ENCODE assay signal across 9 cellular contexts in genomic region chr2:174334781-174335604, GRCh38. TPM values are rescaled to one million over a fixed set of nuclear protein-coding genes. Genes with fewer than 3 reads are reported as not detected.
DNase-seq lines count a peak whose midpoint lies in the region; ATAC-seq and TF ChIP-seq lines count a peak whose summit lies in the region.
"Had no signal": no experiment of that assay in that cellular context is flagged by ENCODE, and none has a peak within 500 bp of the region (broad histone marks: within the 10 kb centered on the region; RNA-seq: fewer than 3 reads in every experiment).

Gene SP9 (plus strand): TSS chr2:174334954. CDS start chr2:174335093, 139 bp downstream.

- no peak for TF ChIP-seq CTCF in colonic mucosa (IDR thresholded peaks at IDR 0.05)

- no peak within 1 kb of the TSS for H3K9ac ChIP-seq in colonic mucosa (ENCODE audit: low read depth in 2 of 2, low read length in 2 of 2)

- H3K4me1 ChIP-seq in colonic mucosa: peaks cover 31% of the 10 kb centered on the region

- H3K4me3 Mint-ChIP-seq in activated CD4-positive, alpha-beta memory T cell treated with anti-CD3 and anti-CD28 coated beads for 36 hours: peak within 1 kb of the TSS; percentile 46

- H3K9me3 Mint-ChIP-seq in activated CD4-positive, alpha-beta memory T cell treated with anti-CD3 and anti-CD28 coated beads for 36 hours: no peaks in the 10 kb centered on the region

- intact Hi-C loops in activated CD4-positive, alpha-beta memory T cell treated with anti-CD3 and anti-CD28 coated beads for 36 hours (cut with micrococcal nuclease): loop anchor here (2.0 to 10.0 kb wide), 2 partner anchors 370 to 1800 kb away; partner anchors contain the start of gene SP3
- intact Hi-C loops in head of caudate nucleus (cut with DNase I): loop anchor here (5.0 kb wide), 1 partner anchor 88 kb away; the partner anchor contains the start of gene OLA1
- intact Hi-C loops in colonic mucosa (cut with DNase I): loop anchor here (10.0 kb wide), 1 partner anchor 760 kb away; no protein-coding TSS in a partner anchor

- peak within 1 kb of the TSS; percentile 3 for H3K4me3 ChIP-seq in Jurkat, Clone E6-1 (ENCODE audit: low read length)
- no peak within 1 kb of the TSS for H3K4me3 ChIP-seq in colonic mucosa

- peaks cover 74% of the 10 kb centered on the region for H3K27me3 Mint-ChIP-seq in activated CD4-positive, alpha-beta memory T cell treated with anti-CD3 and anti-CD28 coated beads for 36 hours

- POLR2A ChIA-PET in activated CD4-positive, alpha-beta memory T cell treated with anti-CD3 and anti-CD28 coated beads for 36 hours (lab: Charles Lee): interaction anchor here (1.1 kb wide), 1 partner anchor 555 kb away, joined by 3 read pairs; no protein-coding TSS in a partner anchor

- peaks cover 96% of the 10 kb centered on the region for H3K27me3 ChIP-seq in colonic mucosa

- H3K27ac Mint-ChIP-seq in activated CD4-positive, alpha-beta memory T cell treated with anti-CD3 and anti-CD28 coated beads for 36 hours: peak within 1 kb of the TSS; percentile 73

- no peaks in the 10 kb centered on the region for H3K36me3 ChIP-seq in colonic mucosa

- DNase-seq in DMS53 treated with DMSO at 0.1 percent for 48 hours (lab: John Stamatoyannopoulos, UW; ENCODE audit: unreplicated experiment) (peak; percentile 67), head of caudate nucleus (peak in 33 of 42 donors; percentile 26 to 85 (median 66)), SIG-M5 (lab: John Stamatoyannopoulos, UW) (no peak), superior temporal gyrus (ENCODE audit: extremely low spot score) (no peak), colonic mucosa (no peak)
- DNase-seq in Jurkat, Clone E6-1 (ENCODE audit: low read depth, low spot score): peak; percentile 24
- DNase-seq in activated CD4-positive, alpha-beta memory T cell treated with anti-CD3 and anti-CD28 coated beads for 36 hours: peak; percentile 42
- DNase-seq in stimulated activated naive CD8-positive, alpha-beta T cell treated with anti-CD3 and anti-CD28 coated beads, Interleukin-15, Interleukin-2, amounts not matched to agents 100 U/mL and 50 U/mL, for 24 hours: peak; percentile 35

- ATAC-seq in stimulated activated naive CD8-positive, alpha-beta T cell treated with anti-CD3 and anti-CD28 coated beads, Interleukin-15, Interleukin-2, amounts not matched to agents 100 U/mL and 50 U/mL, for 24 hours: peak; percentile 47

- no peaks in the 10 kb centered on the region for H3K36me3 Mint-ChIP-seq in activated CD4-positive, alpha-beta memory T cell treated with anti-CD3 and anti-CD28 coated beads for 36 hours

- H3K27ac ChIP-seq in colonic mucosa: no peak within 1 kb of the TSS

- H3K4me1 Mint-ChIP-seq in activated CD4-positive, alpha-beta memory T cell treated with anti-CD3 and anti-CD28 coated beads for 36 hours (ENCODE audit: low read depth): peaks cover 42% of the 10 kb centered on the region

- CTCF ChIA-PET in activated CD4-positive, alpha-beta memory T cell treated with anti-CD3 and anti-CD28 coated beads for 36 hours (lab: Charles Lee): interaction anchor here (1.0 to 1.6 kb wide), 2 partner anchors 932 to 934 kb away, joined by 4 read pairs; no protein-coding TSS in a partner anchor

- no peaks in the 10 kb centered on the region for H3K9me3 ChIP-seq in colonic mucosa

RNA-seq across cellular contexts. Expression of gene SP9, which starts in this region (rescaled TPM):
- 3.9 TPM for polyA plus RNA-seq in Jurkat, Clone E6-1 (2012; ENCODE audit: insufficient read depth, insufficient read length)
- not detected for total RNA-seq in activated CD4-positive, alpha-beta memory T cell treated with anti-CD3 and anti-CD28 coated beads for 36 hours
- total RNA-seq in colonic mucosa: not detected
- total RNA-seq: mononuclear cell had no signal

Comparison
In these comparisons a context has a peak if more than half of its experiments do, and no peak if none do; other contexts are left out.
1. Peak in DNase-seq in activated CD4-positive, alpha-beta memory T cell treated with anti-CD3 and anti-CD28 coated beads for 36 hours; RNA of the gene not detected or under 1 TPM.
2. DNase-seq: peak in DMS53 treated with DMSO at 0.1 percent for 48 hours (single experiment), Jurkat, Clone E6-1 (single experiment), head of caudate nucleus (33 of 42) and stimulated activated naive CD8-positive, alpha-beta T cell treated with anti-CD3 and anti-CD28 coated beads, Interleukin-15, Interleukin-2, amounts not matched to agents 100 U/mL and 50 U/mL, for 24 hours (single experiment); none in SIG-M5 (single experiment), superior temporal gyrus (single experiment) and colonic mucosa (single experiment).